Comparison of ENCODE assay signal across 14 cellular contexts in the genomic region with DNA sequence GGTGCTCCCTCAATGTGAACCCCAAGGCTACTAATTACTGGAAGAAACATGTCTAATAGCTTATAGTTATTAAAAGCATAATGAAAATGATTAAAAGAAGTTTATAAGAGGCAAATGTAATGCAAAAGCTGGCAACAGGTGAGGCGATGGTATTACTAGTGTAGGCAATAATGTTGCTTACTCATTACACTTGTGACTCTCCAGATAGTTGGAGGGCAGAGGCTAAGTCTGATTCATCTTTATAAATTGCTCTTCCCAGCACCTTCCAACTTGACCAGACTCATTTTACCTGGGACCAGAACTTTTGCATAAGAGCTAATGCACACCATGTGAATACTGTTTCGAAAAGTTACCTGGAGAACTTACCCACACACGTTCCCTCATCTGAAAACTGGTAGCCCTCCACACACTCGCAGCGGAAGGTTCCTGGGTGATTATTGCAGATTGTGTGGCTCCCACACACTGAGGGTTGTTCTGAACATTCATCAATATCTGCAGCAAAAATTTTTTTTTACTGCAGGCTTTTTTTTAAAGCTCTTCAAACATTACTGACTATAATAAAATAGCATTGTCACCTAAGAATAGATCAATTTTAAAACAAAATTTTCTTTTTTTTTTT. TPM values are rescaled to one million over a fixed set of nuclear protein-coding genes. Genes with fewer than 3 reads are reported as not detected.
DNase-seq lines count a peak whose midpoint lies in the region; ATAC-seq and TF ChIP-seq lines count a peak whose summit lies in the region.
"Had no signal": no experiment of that assay in that cellular context is flagged by ENCODE, and none has a peak within 500 bp of the region (broad histone marks: within the 10 kb centered on the region; RNA-seq: fewer than 3 reads in every experiment).

No MANE protein-coding gene starts in this region.

- no peaks in the 10 kb centered on the region for H4K20me1 ChIP-seq in IMR-90 (ENCODE audit: insufficient read depth, low read length)

- no peak overlapping the region for H4K8ac ChIP-seq in IMR-90 (ENCODE audit: low read depth in 2 of 2, low read length in 2 of 2)
- no peak overlapping the region for H4K8ac ChIP-seq in mesenchymal stem cell (ENCODE audit: low read length)

- intact Hi-C loops in IMR-90 (cut with micrococcal nuclease) = no loop called here

- H3K27ac ChIP-seq in IMR-90 (ENCODE audit: insufficient read depth, low read length) (no peak overlapping the region), caudate nucleus (ENCODE audit: low read depth, low read length) (peak overlapping the region; percentile 39), mesenchymal stem cell (ENCODE audit: low read length, poor library complexity, severe bottlenecking) (no peak overlapping the region), urinary bladder (ENCODE audit: low read depth) (peak overlapping the region; percentile 53)
- H3K27ac ChIP-seq: cardiac muscle cell, SJSA1 had no signal

- ATAC-seq in IMR-90 (ENCODE audit: low read depth) = no peak
- ATAC-seq in HG03354 (IDR thresholded peaks at IDR 0.05; ENCODE audit: poor library complexity, severe bottlenecking, unreplicated experiment) = no peak
- ATAC-seq: K562 had no signal

- no peak overlapping the region for H3K4ac ChIP-seq in IMR-90 (ENCODE audit: low read depth, low read length)
- no peak overlapping the region for H3K4ac ChIP-seq in mesenchymal stem cell (ENCODE audit: low read depth in 1 of 2, low read length in 2 of 2)

- H3K27me3 ChIP-seq in IMR-90 (ENCODE audit: control insufficient read depth, insufficient read depth, low read length) = no peaks in the 10 kb centered on the region
- no peaks in the 10 kb centered on the region for H3K27me3 ChIP-seq in mesenchymal stem cell (ENCODE audit: control insufficient read depth in 1 of 2, insufficient read depth in 1 of 2, low read length in 2 of 2)
- H3K27me3 ChIP-seq: cardiac muscle cell, SJSA1 had no signal

- no peak for TF ChIP-seq RAD21 in IMR-90 (IDR thresholded peaks at IDR 0.05; ENCODE audit: low read length)

- CTCF ChIA-PET in IMR-90 (lab: Yijun Ruan, JAX) = interaction anchor here (1.8 kb wide), 1 partner anchor 14 kb away, joined by 4 read pairs; no protein-coding TSS in a partner anchor

- H3K18ac ChIP-seq in IMR-90 (ENCODE audit: low read depth, low read length) = no peak overlapping the region
- no peak overlapping the region for H3K18ac ChIP-seq in mesenchymal stem cell (ENCODE audit: low read depth in 1 of 2, low read length in 2 of 2)

- no peak overlapping the region for H2BK12ac ChIP-seq in mesenchymal stem cell (ENCODE audit: low read length in 2 of 2)

- no peak overlapping the region for H2AK5ac ChIP-seq in IMR-90 (ENCODE audit: low read depth, low read length)
- H2AK5ac ChIP-seq in mesenchymal stem cell (ENCODE audit: low read length, severe bottlenecking) = no peak overlapping the region

- no peak overlapping the region for H2BK120ac ChIP-seq in IMR-90 (ENCODE audit: low read depth, low read length)
- no peak overlapping the region for H2BK120ac ChIP-seq in mesenchymal stem cell (ENCODE audit: low read depth, low read length)

- H3K56ac ChIP-seq in IMR-90 (ENCODE audit: extremely low read depth, insufficient read depth, low read length) = no peak overlapping the region

- H2BK5ac ChIP-seq in IMR-90 (ENCODE audit: low read depth, low read length, poor library complexity, severe bottlenecking) (no peak overlapping the region), mesenchymal stem cell (ENCODE audit: low read depth, low read length, poor library complexity, severe bottlenecking) (no peak overlapping the region)

- WGBS in IMR-90 (ENCODE audit: extremely low coverage in 2 of 2, insufficient read length in 1 of 2), 2 experiments = 100% methylated on average over 1 of the region's 5 CpGs; no CpG with 5 or more reads in 1 of the 2 experiments
- 88% methylated on average over 5 of the region's 5 CpGs for WGBS in mesenchymal stem cell
- WGBS in urinary bladder = 95% methylated on average over 5 of the region's 5 CpGs

- H2BK20ac ChIP-seq in IMR-90 (ENCODE audit: low read depth, low read length) = no peak overlapping the region

- H3K23ac ChIP-seq in IMR-90 (ENCODE audit: low read depth, low read length) (no peak overlapping the region), mesenchymal stem cell (ENCODE audit: low read length in 2 of 2) (no peak overlapping the region)

- dilution Hi-C loops in IMR-90 (cut with HindIII; ENCODE audit: low sequenced_read_pairs, unreplicated experiment) = no loop called here

- TF ChIP-seq POLR2A in IMR-90 (IDR thresholded peaks at IDR 0.05; ENCODE audit: low read depth, low read length) = no peak

- H3K14ac ChIP-seq in IMR-90 (replicated peaks; ENCODE audit: low read depth, low read length) (no peak overlapping the region), mesenchymal stem cell (ENCODE audit: low read length in 2 of 2) (no peak overlapping the region)

- POLR2A ChIA-PET in IMR-90 (lab: Charles Lee; ENCODE audit: unreplicated experiment) = no interaction called here

- in situ Hi-C loops in IMR-90 (cut with MboI; ENCODE audit: low sequenced_read_pairs) = no loop called here

- peak; percentile 52 for DNase-seq in IMR-90
- peak in 9 of 61 donors; percentile 10 to 65 (median 26) for DNase-seq in caudate nucleus (lab: John Stamatoyannopoulos, UW)
- peak; percentile 16 for DNase-seq in mesenchymal stem cell
- no peak for DNase-seq in NCI-H524 treated with DMSO at 0.1 percent for 48 hours (lab: John Stamatoyannopoulos, UW)
- DNase-seq in T-helper 1 cell = no peak
- DNase-seq: activated naive CD4-positive, alpha-beta T cell treated with Interleukin-2 at 50 U/mL for 16 hours; NCI-H82; stimulated activated CD4-positive, alpha-beta T cell treated with anti-CD3 and anti-CD28 coated beads, Interleukin-4, amount 100 ng/mL, for 24 hours; stimulated activated naive CD4-positive, alpha-beta T cell had no signal

- H4K5ac ChIP-seq in IMR-90 (ENCODE audit: low read depth, low read length) = no peak overlapping the region

- peaks cover 0 to 9% of the 10 kb centered on the region in 2 experiments; a peak in 2 of 4 replicates for H3K79me1 ChIP-seq in IMR-90 (ENCODE audit: low read depth in 1 of 2, low read length in 2 of 2)
- H3K79me1 ChIP-seq in mesenchymal stem cell (replicated peaks; ENCODE audit: low read length, poor library complexity, severe bottlenecking) = no peaks in the 10 kb centered on the region

- no peak for TF ChIP-seq CTCF in IMR-90 (conservative IDR thresholded peaks at IDR 0.05; ENCODE audit: low read depth, low read length)

- H3K36me3 ChIP-seq in IMR-90 (ENCODE audit: control insufficient read depth, insufficient read depth, low read length) (peaks cover 27% of the 10 kb centered on the region), mesenchymal stem cell (ENCODE audit: control insufficient read depth in 1 of 2, insufficient read depth in 2 of 2, low read depth in 1 of 2, low read length in 2 of 2) (peaks cover 0 to 42% of the 10 kb centered on the region in 2 experiments), urinary bladder (ENCODE audit: insufficient read depth) (no peaks in the 10 kb centered on the region)
- H3K36me3 ChIP-seq: cardiac muscle cell had no signal

- H2BK15ac ChIP-seq in IMR-90 (ENCODE audit: low read depth, low read length) (no peak overlapping the region), mesenchymal stem cell (ENCODE audit: low read depth, poor library complexity, severe bottlenecking) (no peak overlapping the region)

- H3K9ac ChIP-seq in IMR-90 (ENCODE audit: low read depth, low read length) (no peak overlapping the region), mesenchymal stem cell (ENCODE audit: low read length) (peak overlapping the region; percentile 46)

- H2AFZ ChIP-seq in IMR-90 (replicated peaks; ENCODE audit: low read length, poor library complexity) = no peak overlapping the region
- H2AFZ ChIP-seq in mesenchymal stem cell (ENCODE audit: low read depth, low read length) = no peak overlapping the region

- BruUV-seq in IMR-90 (replicated peaks; lab: Mats Ljungman, UMichigan) = no TSS peak

- H3K4me3 ChIP-seq in IMR-90 (ENCODE audit: insufficient read depth, low read depth, low read length) (no peak overlapping the region), mesenchymal stem cell (ENCODE audit: insufficient read depth in 1 of 2, low read depth in 1 of 2, low read length in 2 of 2) (no peak overlapping the region), urinary bladder (ENCODE audit: low read depth, low read length) (no peak overlapping the region)
- H3K4me3 ChIP-seq: cardiac muscle cell, K562, SJSA1 had no signal

- H2AK9ac ChIP-seq in IMR-90 (replicated peaks; ENCODE audit: low read depth, low read length, poor library complexity) = no peak overlapping the region

- H3K9me1 ChIP-seq in IMR-90 (ENCODE audit: insufficient read depth, low read length) = peaks cover 6% of the 10 kb centered on the region; the same call in 1 of the 2 replicates

- H4K91ac ChIP-seq in IMR-90 (ENCODE audit: insufficient read depth, low read depth, low read length) = no peak overlapping the region
- H4K91ac ChIP-seq in mesenchymal stem cell (ENCODE audit: low read length) = no peak overlapping the region

- H3K4me1 ChIP-seq in IMR-90 (ENCODE audit: control insufficient read depth, insufficient read depth, low read length) (peaks cover 20% of the 10 kb centered on the region), mesenchymal stem cell (ENCODE audit: control insufficient read depth, insufficient read depth, low read depth, low read length) (peaks cover 11% of the 10 kb centered on the region), urinary bladder (ENCODE audit: insufficient read depth) (no peaks in the 10 kb centered on the region)
- H3K4me1 ChIP-seq: SJSA1 had no signal

- H3K4me2 ChIP-seq in IMR-90 (ENCODE audit: low read depth, low read length) = no peak overlapping the region
- no peak overlapping the region for H3K4me2 ChIP-seq in mesenchymal stem cell (ENCODE audit: low read length, poor library complexity, severe bottlenecking)

- no peaks in the 10 kb centered on the region for H3K9me3 ChIP-seq in IMR-90 (ENCODE audit: control insufficient read depth, insufficient read depth, low read length)
- H3K9me3 ChIP-seq in mesenchymal stem cell (ENCODE audit: control insufficient read depth, low read length) = no peaks in the 10 kb centered on the region
- H3K9me3 ChIP-seq: SJSA1 had no signal

TF ChIP-seq in IMR-90, 13 proteins besides CTCF, POLR2A, EP300 and RAD21 (continues in another document):
- TF ChIP-seq FOS (IDR thresholded peaks at IDR 0.05; ENCODE audit: low read depth, low read length) (no peak), BHLHE40 (IDR thresholded peaks at IDR 0.05; ENCODE audit: low read depth, low read length) (no peak), RCOR1 (IDR thresholded peaks at IDR 0.05; ENCODE audit: insufficient replicate concordance, low read length) (no peak), SMC3 (IDR thresholded peaks at IDR 0.05; ENCODE audit: low read depth, low read length) (no peak)

RNA-seq across cellular contexts. Expression of a gene that starts 48.0 kb away (rescaled TPM):
- total RNA-seq in IMR-90 (2012; rRNA removed) (21.9 and 23.9 TPM in 2 replicates), urinary bladder (158 TPM)
- polyA plus RNA-seq in IMR-90 (2012; rRNA removed) (80.8 and 83.3 TPM in 2 replicates), urinary bladder (207 TPM)
- polyA plus RNA-seq in IMR-90 (2012; cell fraction: cytosol; rRNA removed) = 47.5 and 63.2 TPM in 2 replicates
- 33.2 and 41.3 TPM in 2 replicates for polyA plus RNA-seq in IMR-90 (2012; cell fraction: nucleus; rRNA removed; ENCODE audit: low replicate concordance)
- polyA plus RNA-seq in mesenchymal stem cell (2013, experiment 1 of 2) = 276 TPM
- 262 TPM for polyA plus RNA-seq in mesenchymal stem cell (2013, experiment 2 of 2)
- polyA plus RNA-seq: K562 had no signal

Comparison
In these comparisons a context has a peak if more than half of its experiments do, and no peak if none do; other contexts are left out.
1. DNase-seq: peak in IMR-90 (single experiment) and mesenchymal stem cell (single experiment); none in NCI-H524 treated with DMSO at 0.1 percent for 48 hours (single experiment) and T-helper 1 cell (0 of 5).
2. H3K27ac ChIP-seq: peak in caudate nucleus (single experiment) and urinary bladder (single experiment); none in IMR-90 (single experiment) and mesenchymal stem cell (single experiment).